Comparison of ENCODE assay signal across 1 cellular context in the genomic region with DNA sequence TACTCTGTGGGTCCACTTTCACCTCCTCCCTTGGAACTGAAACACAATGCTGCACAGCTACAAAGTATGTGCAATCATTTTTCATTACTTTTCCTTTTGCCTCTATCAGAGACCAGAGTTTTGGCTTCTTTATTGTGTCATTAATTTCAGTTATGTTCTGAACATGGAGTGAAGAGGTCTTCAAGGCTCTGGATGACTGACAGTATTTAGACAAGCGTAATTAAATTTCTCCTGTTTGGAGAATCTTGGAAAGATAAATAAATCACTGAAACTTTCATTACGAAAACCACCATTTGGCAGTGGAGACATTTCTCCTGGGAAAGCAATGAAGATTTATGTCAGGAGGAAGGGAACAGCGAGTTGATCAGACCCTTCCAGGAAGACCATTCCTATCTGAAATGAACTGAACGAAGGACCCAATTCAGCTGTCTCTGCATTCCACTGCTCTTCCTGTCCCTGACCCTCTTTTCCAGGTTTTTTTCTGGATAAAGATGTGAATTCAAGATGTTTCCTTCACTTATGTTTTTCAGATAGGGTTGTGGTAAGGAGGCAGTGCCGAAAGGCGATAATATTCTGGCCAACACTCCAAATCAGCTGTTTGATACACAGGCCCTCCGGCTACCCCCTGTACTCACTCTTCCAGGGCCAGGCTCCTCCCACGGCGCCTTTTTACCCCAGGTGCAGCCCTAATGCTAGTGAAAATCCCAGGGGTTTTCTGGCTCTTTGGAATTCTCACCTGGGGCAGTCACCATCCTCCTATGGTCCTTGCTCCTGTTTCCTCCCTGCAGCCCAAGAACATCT.
TF ChIP-seq lines count a peak whose summit lies in the region.

No MANE protein-coding gene starts in this region.

TF ChIP-seq in IMR-90, 13 proteins besides CTCF, POLR2A, EP300 and RAD21 (continued from another document):
- TF ChIP-seq, protein P1, sequence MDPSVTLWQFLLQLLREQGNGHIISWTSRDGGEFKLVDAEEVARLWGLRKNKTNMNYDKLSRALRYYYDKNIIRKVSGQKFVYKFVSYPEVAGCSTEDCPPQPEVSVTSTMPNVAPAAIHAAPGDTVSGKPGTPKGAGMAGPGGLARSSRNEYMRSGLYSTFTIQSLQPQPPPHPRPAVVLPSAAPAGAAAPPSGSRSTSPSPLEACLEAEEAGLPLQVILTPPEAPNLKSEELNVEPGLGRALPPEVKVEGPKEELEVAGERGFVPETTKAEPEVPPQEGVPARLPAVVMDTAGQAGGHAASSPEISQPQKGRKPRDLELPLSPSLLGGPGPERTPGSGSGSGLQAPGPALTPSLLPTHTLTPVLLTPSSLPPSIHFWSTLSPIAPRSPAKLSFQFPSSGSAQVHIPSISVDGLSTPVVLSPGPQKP (IDR thresholded peaks at IDR 0.05; ENCODE audit: borderline replicate concordance, low read depth, low read length), result no peak
- no peak for TF ChIP-seq RFX5 (IDR thresholded peaks at IDR 0.05; ENCODE audit: low read depth, low read length)
- no peak for TF ChIP-seq CHD1 (IDR thresholded peaks at IDR 0.05; ENCODE audit: low read depth, low read length)
